Comparison of ENCODE assay signal across 19 cellular contexts in the genomic region with DNA sequence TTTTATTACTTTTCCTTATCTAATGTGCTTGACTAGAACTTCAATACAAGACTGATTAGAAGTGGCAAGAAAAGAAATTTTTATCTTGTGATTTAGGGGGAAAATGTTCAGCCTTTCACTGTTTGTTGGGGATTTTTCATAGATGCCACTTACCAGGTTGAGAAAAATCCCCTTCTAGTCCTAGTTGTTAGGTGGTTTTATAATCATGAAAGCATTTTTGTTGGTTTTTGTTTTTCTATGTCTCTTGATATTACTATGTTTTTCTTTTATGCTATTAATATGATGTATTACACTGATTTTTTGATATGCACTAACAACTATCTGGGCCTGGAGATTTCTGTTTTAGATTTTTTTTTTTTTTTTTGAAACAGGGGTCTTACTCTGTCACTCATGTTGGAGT.
"Had no signal": no experiment of that assay in that cellular context is flagged by ENCODE, and none has a peak within 500 bp of the region (broad histone marks: within the 10 kb centered on the region; RNA-seq: fewer than 3 reads in every experiment).

No MANE protein-coding gene starts in this region.

- DNase-seq: activated CD4-positive, alpha-beta memory T cell treated with anti-CD3 and anti-CD28 coated beads, Interleukin-2, amount 10 ng/mL, durations not matched to agents 7 days and 5 days; activated CD4-positive, alpha-beta T cell treated with anti-CD3 and anti-CD28 coated beads, Interleukin-2, amount 10 ng/mL, durations not matched to agents 24 days and 14 days; activated gamma-delta T cell treated with Interleukin-2 at 50 U/mL for 16 hours; brain microvascular endothelial cell; central memory CD4-positive, alpha-beta T cell; dermis blood vessel endothelial cell; effector CD8-positive, alpha-beta T cell; glutamatergic neuron; left ventricle myocardium superior; midbrain; nephron progenitor cell; right cardiac atrium; stimulated activated CD4-positive, alpha-beta T cell treated with anti-CD3 and anti-CD28 coated beads, Interleukin-4, amount 100 ng/mL, for 24 hours; stimulated activated naive CD8-positive, alpha-beta T cell treated with anti-CD3 and anti-CD28 coated beads, Interleukin-15, amount 100 ng/mL, for 72 hours; tibial artery had no signal

- ATAC-seq: activated CD4-positive, CD25-positive, alpha-beta regulatory T cell treated with anti-CD3 and anti-CD28 coated beads, Interleukin-2, amount 50 U/mL, for 24 hours; left ventricle myocardium superior; right cardiac atrium; stimulated activated naive CD8-positive, alpha-beta T cell treated with anti-CD3 and anti-CD28 coated beads, Interleukin-15, amount 100 ng/mL, for 72 hours had no signal

- H3K27me3 ChIP-seq: ascending aorta, brain microvascular endothelial cell, hepatocyte, tibial artery had no signal

- H3K36me3 ChIP-seq: brain microvascular endothelial cell had no signal

- H3K4me3 ChIP-seq: ascending aorta, hepatocyte, tibial artery had no signal

- H3K27ac ChIP-seq: ascending aorta, brain microvascular endothelial cell, hepatocyte, parathyroid adenoma, tibial artery had no signal
